In genomic region chr19:44635581-44636438, GRCh38 we compare ENCODE assay signal across 15 cellular contexts. TPM values are rescaled to one million over a fixed set of nuclear protein-coding genes. Genes with fewer than 3 reads are reported as not detected.
DNase-seq lines count a peak whose midpoint lies in the region; TF ChIP-seq lines count a peak whose summit lies in the region.
"Had no signal": no experiment of that assay in that cellular context is flagged by ENCODE, and none has a peak within 500 bp of the region (broad histone marks: within the 10 kb centered on the region; RNA-seq: fewer than 3 reads in every experiment).

No MANE protein-coding gene starts in this region.

- no peak for TF ChIP-seq POLR2A in esophagus squamous epithelium (IDR thresholded peaks at IDR 0.05)

- no peaks in the 10 kb centered on the region for H3K36me3 ChIP-seq in SJCRH30
- no peaks in the 10 kb centered on the region for H3K36me3 ChIP-seq in esophagus squamous epithelium

- 62 to 81% methylated on average over 2 to 3 of the region's 3 CpGs for WGBS in esophagus squamous epithelium, 2 donors

- DNase-seq in DMS 273 (lab: John Stamatoyannopoulos, UW; ENCODE audit: unreplicated experiment) = peak; percentile 27
- no peak for DNase-seq in DMS 273 treated with DMSO at 0.1 percent for 48 hours (lab: John Stamatoyannopoulos, UW)
- peak; percentile 60 to 71 for DNase-seq in SJCRH30
- peak; percentile 44 for DNase-seq in fibroblast of pulmonary artery (ENCODE audit: low read depth)
- DNase-seq in renal cortical epithelial cell (ENCODE audit: low read depth) = peak; percentile 72
- no peak for DNase-seq in putamen (ENCODE audit: low spot score)
- no peak for DNase-seq in activated CD4-positive, CD25-positive, alpha-beta regulatory T cell treated with anti-CD3 and anti-CD28 coated beads, Interleukin-2, amount 50 U/mL, for 72 hours
- no peak for DNase-seq in esophagus squamous epithelium (lab: John Stamatoyannopoulos, UW)
- DNase-seq: NCI-H2107 had no signal

- intact Hi-C loops in esophagus squamous epithelium (cut with DNase I) = no loop called here

- H3K27me3 ChIP-seq in SJCRH30 = no peaks in the 10 kb centered on the region
- H3K27me3 ChIP-seq in esophagus squamous epithelium = peaks cover 0 to 4% (median 0%) of the 10 kb centered on the region in 4 donors

- no peak for TF ChIP-seq CTCF in fibroblast of pulmonary artery (IDR thresholded peaks at IDR 0.05; ENCODE audit: low read length, missing control alignments)
- TF ChIP-seq CTCF in esophagus squamous epithelium (IDR thresholded peaks at IDR 0.05) = no peak

- H3K9me3 ChIP-seq in SJCRH30 (replicated peaks) = no peaks in the 10 kb centered on the region
- H3K9me3 ChIP-seq in esophagus squamous epithelium = no peaks in the 10 kb centered on the region

- H3K4me3 ChIP-seq in SJCRH30 (no peak overlapping the region), fibroblast of pulmonary artery (replicated peaks; ENCODE audit: low read depth, low read length) (no peak overlapping the region), esophagus squamous epithelium (no peak overlapping the region)

- H3K4me1 ChIP-seq in SJCRH30 (peaks cover 19% of the 10 kb centered on the region), esophagus squamous epithelium (no peaks in the 10 kb centered on the region)

- H3K27ac ChIP-seq in SJCRH30 = peak overlapping the region; percentile 60
- H3K27ac ChIP-seq in esophagus squamous epithelium = no peak overlapping the region
- H3K27ac ChIP-seq: 22Rv1 had no signal

RNA-seq across cellular contexts. Expression of gene PVR, which starts 7.9 kb away (rescaled TPM):
- 42.2 and 45.4 TPM in 2 replicates for total RNA-seq in SJCRH30 (2014; rRNA removed; shearing (Covaris generic))
- total RNA-seq in renal cortical epithelial cell (230 and 248 TPM in 2 replicates), esophagus squamous epithelium (10 to 100 TPM; 13.2 to 21.9 (median 20.9) TPM)

RNA-seq across cellular contexts. Expression of gene IGSF23, which starts 22.4 kb away (rescaled TPM):
- not detected in 2 replicates for total RNA-seq in SJCRH30 (2014; rRNA removed; shearing (Covaris generic))
- 0.17 and 2.7 TPM in 2 replicates for total RNA-seq in renal cortical epithelial cell
- not detected for total RNA-seq in esophagus squamous epithelium
- total RNA-seq: activated CD8-positive, alpha-beta memory T cell treated with anti-CD3 and anti-CD28 coated beads for 36 hours; HT1080; lung microvascular endothelial cell; SK-MEL-5; skeletal muscle tissue had no signal

RNA-seq across cellular contexts. Expression of gene CEACAM19, which starts 35.5 kb away (rescaled TPM):
- 2.4 and 2.5 TPM in 2 replicates for total RNA-seq in SJCRH30 (2014; rRNA removed; shearing (Covaris generic))
- total RNA-seq in renal cortical epithelial cell = under 0.01 and 9.4 TPM in 2 replicates
- total RNA-seq in esophagus squamous epithelium = 1 to 10 TPM; 2.3 to 7.6 (median 4.6) TPM

Comparison
In these comparisons a context has a peak if more than half of its experiments do, and no peak if none do; other contexts are left out.
1. DNase-seq: peak in DMS 273 (single experiment), SJCRH30 (2 of 2), fibroblast of pulmonary artery (single experiment) and renal cortical epithelial cell (single experiment); none in DMS 273 treated with DMSO at 0.1 percent for 48 hours (single experiment), putamen (single experiment), activated CD4-positive, CD25-positive, alpha-beta regulatory T cell treated with anti-CD3 and anti-CD28 coated beads, Interleukin-2, amount 50 U/mL, for 72 hours (single experiment) and esophagus squamous epithelium (single experiment).